37 cellular contexts compared by ENCODE assay signal in genomic region chr12:28421374-28421773, GRCh38.
"Had no signal": no experiment of that assay in that cellular context is flagged by ENCODE, and none has a peak within 500 bp of the region (broad histone marks: within the 10 kb centered on the region; RNA-seq: fewer than 3 reads in every experiment).

No MANE protein-coding gene starts in this region.

- H3K4me1 ChIP-seq: adrenal gland, ascending aorta, breast epithelium had no signal

- H3K9me3 ChIP-seq: ascending aorta, body of pancreas, breast epithelium had no signal

- FAIRE-seq: astrocyte had no signal

- H3K27ac ChIP-seq: adrenal gland, ascending aorta, body of pancreas, brain microvascular endothelial cell, breast epithelium, cardiac muscle cell had no signal

- H3K4me3 Mint-ChIP-seq: activated naive CD4-positive, alpha-beta T cell treated with anti-CD3 and anti-CD28 coated beads for 36 hours; activated naive CD4-positive, alpha-beta T cell treated with anti-CD3 and anti-CD28 coated beads, Interleukin-2, amount 10 ng/mL, durations not matched to agents 7 days and 5 days; activated naive CD4-positive, alpha-beta T cell treated with anti-CD3 and anti-CD28 coated beads, Interleukin-2, amount 50 U/mL, for 24 hours; activated naive CD8-positive, alpha-beta T cell; activated naive CD8-positive, alpha-beta T cell treated with anti-CD3 and anti-CD28 coated beads for 36 hours; activated naive CD8-positive, alpha-beta T cell treated with anti-CD3 and anti-CD28 coated beads, Interleukin-2, amount 10 ng/mL, durations not matched to agents 7 days and 5 days; activated naive CD8-positive, alpha-beta T cell treated with anti-CD3 and anti-CD28 coated beads, Interleukin-2, amount 50 U/mL, for 24 hours; activated T-cell treated with anti-CD3 and anti-CD28 coated beads, Interleukin-2, amount 50 U/mL, for 4 hours; activated T-cell treated with anti-CD3 and anti-CD28 coated beads, Interleukin-2, amount 50 U/mL, for 72 hours; activated T-helper 1 cell treated with anti-CD3 and anti-CD28 coated beads, Interleukin-12 subunit alpha, Interleukin-12 subunit beta, Interleukin-2, Interleukin-4 antibody, amounts not matched to agents 30 ng/mL and 10 ng/mL and 1 ng/mL, durations not matched to agents 14 hours and 24 hours and 36 hours; activated T-helper 17 cell treated with anti-CD3 and anti-CD28 coated beads, Interleukin-2, amount 50 U/mL, for 72 hours; brain; central memory CD8-positive, alpha-beta T cell had no signal

- H3K36me3 Mint-ChIP-seq: activated naive CD4-positive, alpha-beta T cell treated with anti-CD3 and anti-CD28 coated beads, Interleukin-2, amount 10 ng/mL, durations not matched to agents 7 days and 5 days had no signal

- H3K27me3 Mint-ChIP-seq: activated naive CD4-positive, alpha-beta T cell treated with anti-CD3 and anti-CD28 coated beads, Interleukin-2, amount 10 ng/mL, durations not matched to agents 7 days and 5 days; activated naive CD4-positive, alpha-beta T cell treated with anti-CD3 and anti-CD28 coated beads, Interleukin-2, amount 50 U/mL, for 24 hours; activated naive CD8-positive, alpha-beta T cell; activated naive CD8-positive, alpha-beta T cell treated with anti-CD3 and anti-CD28 coated beads for 36 hours; activated naive CD8-positive, alpha-beta T cell treated with anti-CD3 and anti-CD28 coated beads, Interleukin-2, amount 10 ng/mL, durations not matched to agents 7 days and 5 days; activated naive CD8-positive, alpha-beta T cell treated with anti-CD3 and anti-CD28 coated beads, Interleukin-2, amount 50 U/mL, for 24 hours; activated T-helper 17 cell treated with anti-CD3 and anti-CD28 coated beads, Interleukin-2, amount 50 U/mL, for 72 hours; brain; central memory CD8-positive, alpha-beta T cell had no signal

- H3K4me1 Mint-ChIP-seq: activated naive CD4-positive, alpha-beta T cell treated with anti-CD3 and anti-CD28 coated beads, Interleukin-2, amount 10 ng/mL, durations not matched to agents 7 days and 5 days; activated naive CD8-positive, alpha-beta T cell treated with anti-CD3 and anti-CD28 coated beads for 36 hours; activated T-helper 17 cell treated with anti-CD3 and anti-CD28 coated beads, Interleukin-2, amount 50 U/mL, for 72 hours; brain had no signal

- H3K27me3 ChIP-seq: adrenal gland, ascending aorta, body of pancreas, brain microvascular endothelial cell, breast epithelium, cardiac muscle cell had no signal

- H3K36me3 ChIP-seq: adrenal gland, ascending aorta, brain microvascular endothelial cell, breast epithelium, cardiac muscle cell had no signal

- H3K4me3 ChIP-seq: adrenal gland, ascending aorta, body of pancreas, breast epithelium, cardiac muscle cell had no signal

- DNase-seq: activated effector memory CD4-positive, alpha-beta T cell treated with anti-CD3 and anti-CD28 coated beads, Interleukin-2, amount 50 U/mL, for 16 hours; activated effector memory CD4-positive, alpha-beta T cell treated with Interleukin-2 at 50 U/mL for 16 hours; activated gamma-delta T cell; activated gamma-delta T cell treated with Interleukin-2 at 50 U/mL for 16 hours; activated naive CD4-positive, alpha-beta T cell; activated naive CD4-positive, alpha-beta T cell treated with anti-CD3 and anti-CD28 coated beads for 36 hours; activated naive CD4-positive, alpha-beta T cell treated with anti-CD3 and anti-CD28 coated beads, Interleukin-2, amount 10 ng/mL, durations not matched to agents 7 days and 5 days; activated naive CD4-positive, alpha-beta T cell treated with anti-CD3 and anti-CD28 coated beads, Interleukin-2, amount 50 U/mL, for 16 hours; activated naive CD4-positive, alpha-beta T cell treated with Interleukin-2 at 50 U/mL for 16 hours; activated naive CD8-positive, alpha-beta T cell treated with anti-CD3 and anti-CD28 coated beads for 36 hours; activated naive CD8-positive, alpha-beta T cell treated with anti-CD3 and anti-CD28 coated beads, Interleukin-2, amount 10 ng/mL, durations not matched to agents 7 days and 5 days; activated naive CD8-positive, alpha-beta T cell treated with anti-CD3 and anti-CD28 coated beads, Interleukin-2, amount 50 U/mL, for 24 hours; activated T-cell treated with anti-CD3 and anti-CD28 coated beads, Interleukin-2, amount 50 U/mL, for 4 hours; activated T-cell treated with anti-CD3 and anti-CD28 coated beads, Interleukin-2, amount 50 U/mL, for 48 hours; activated T-cell treated with anti-CD3 and anti-CD28 coated beads, Interleukin-2, amount 50 U/mL, for 72 hours; adrenal gland; amniotic stem cell; amygdala; anterior cingulate cortex; aorta; body of pancreas; brain microvascular endothelial cell; caudate nucleus; central memory CD4-positive, alpha-beta T cell; cerebellar nuclear complex had no signal

- H3K27ac Mint-ChIP-seq: activated naive CD4-positive, alpha-beta T cell treated with anti-CD3 and anti-CD28 coated beads for 36 hours; activated naive CD4-positive, alpha-beta T cell treated with anti-CD3 and anti-CD28 coated beads, Interleukin-2, amount 10 ng/mL, durations not matched to agents 7 days and 5 days; activated naive CD4-positive, alpha-beta T cell treated with anti-CD3 and anti-CD28 coated beads, Interleukin-2, amount 50 U/mL, for 24 hours; activated naive CD4-positive, alpha-beta T cell treated with anti-CD3 and anti-CD28 coated beads, Interleukin-2, amount 50 U/mL, for 72 hours; activated naive CD8-positive, alpha-beta T cell; activated naive CD8-positive, alpha-beta T cell treated with anti-CD3 and anti-CD28 coated beads for 36 hours; activated naive CD8-positive, alpha-beta T cell treated with anti-CD3 and anti-CD28 coated beads, Interleukin-2, amount 10 ng/mL, durations not matched to agents 7 days and 5 days; activated naive CD8-positive, alpha-beta T cell treated with anti-CD3 and anti-CD28 coated beads, Interleukin-2, amount 50 U/mL, for 24 hours; activated T-cell treated with anti-CD3 and anti-CD28 coated beads, Interleukin-2, amount 50 U/mL, for 72 hours; activated T-helper 1 cell treated with anti-CD3 and anti-CD28 coated beads, Interleukin-12 subunit alpha, Interleukin-12 subunit beta, Interleukin-2, Interleukin-4 antibody, amounts not matched to agents 30 ng/mL and 10 ng/mL and 1 ng/mL, durations not matched to agents 14 hours and 24 hours and 36 hours; activated T-helper 17 cell treated with anti-CD3 and anti-CD28 coated beads, Interleukin-2, amount 50 U/mL, for 72 hours; activated T-helper 2 cell treated with anti-CD3 and anti-CD28 coated beads, Interferon-gamma antibody, Interleukin-2, Interleukin-4, amounts not matched to agents 10 μg/mL and 5 μg/mL and 100 μg/mL, durations not matched to agents 14 hours and 24 hours and 36 hours; brain had no signal

- ATAC-seq: activated naive CD4-positive, alpha-beta T cell treated with anti-CD3 and anti-CD28 coated beads, Interleukin-2, amount 50 U/mL, for 72 hours; activated naive CD8-positive, alpha-beta T cell treated with anti-CD3 and anti-CD28 coated beads, Interleukin-2, amount 50 U/mL, for 24 hours; activated T-cell treated with anti-CD3 and anti-CD28 coated beads, Interleukin-2, amount 50 U/mL, for 4 hours; activated T-cell treated with anti-CD3 and anti-CD28 coated beads, Interleukin-2, amount 50 U/mL, for 72 hours; activated T-helper 17 cell treated with anti-CD3 and anti-CD28 coated beads, Interleukin-2, amount 50 U/mL, for 72 hours; body of pancreas had no signal

- H3K9me3 Mint-ChIP-seq: activated naive CD4-positive, alpha-beta T cell treated with anti-CD3 and anti-CD28 coated beads, Interleukin-2, amount 10 ng/mL, durations not matched to agents 7 days and 5 days; activated T-helper 2 cell treated with anti-CD3 and anti-CD28 coated beads, Interferon-gamma antibody, Interleukin-2, Interleukin-4, amounts not matched to agents 10 μg/mL and 5 μg/mL and 100 μg/mL, durations not matched to agents 14 hours and 24 hours and 36 hours had no signal
